16 cellular contexts compared by ENCODE assay signal in genomic region chr6:111231078-111231435, GRCh38.
"Had no signal": no experiment of that assay in that cellular context is flagged by ENCODE, and none has a peak within 500 bp of the region (broad histone marks: within the 10 kb centered on the region; RNA-seq: fewer than 3 reads in every experiment).

No MANE protein-coding gene starts in this region.

- ATAC-seq: gastroesophageal sphincter; stimulated activated naive CD8-positive, alpha-beta T cell treated with anti-CD3 and anti-CD28 coated beads, Interleukin-15, Interleukin-2, amounts not matched to agents 100 U/mL and 50 U/mL, for 24 hours had no signal

- H3K4me3 ChIP-seq: coronary artery, gastroesophageal sphincter, neural progenitor cell, pancreas, upper lobe of left lung had no signal

- FAIRE-seq: pancreas, small intestine had no signal

- H3K9me3 ChIP-seq: gastroesophageal sphincter, pancreas, upper lobe of left lung had no signal

- H3K36me3 ChIP-seq: gastroesophageal sphincter, neural progenitor cell, pancreas, upper lobe of left lung had no signal

- H3K27me3 ChIP-seq: gastroesophageal sphincter, neural progenitor cell, pancreas, upper lobe of left lung had no signal

- H3K27ac ChIP-seq: coronary artery, gastroesophageal sphincter, neural progenitor cell, pancreas, upper lobe of left lung had no signal

- H3K4me2 ChIP-seq: neural progenitor cell had no signal

- DNase-seq: activated CD4-positive, alpha-beta T cell treated with anti-CD3 and anti-CD28 coated beads, Interleukin-2, amount 10 ng/mL, durations not matched to agents 7 days and 5 days; activated CD8-positive, alpha-beta memory T cell treated with anti-CD3 and anti-CD28 coated beads for 24 hours; activated gamma-delta T cell treated with Interleukin-2 at 50 U/mL for 16 hours; amniotic stem cell; central memory CD4-positive, alpha-beta T cell; effector memory CD4-positive, alpha-beta T cell; left cardiac atrium; naive B cell; pancreas; retina; small intestine; stimulated activated naive CD8-positive, alpha-beta T cell treated with anti-CD3 and anti-CD28 coated beads, Interleukin-15, Interleukin-2, amounts not matched to agents 100 U/mL and 50 U/mL, for 24 hours; upper lobe of left lung had no signal

- H2AFZ ChIP-seq: neural progenitor cell had no signal
